Comparison of ENCODE assay signal across 36 cellular contexts in genomic region chr2:68171146-68171545, GRCh38.
"Had no signal": no experiment of that assay in that cellular context is flagged by ENCODE, and none has a peak within 500 bp of the region (broad histone marks: within the 10 kb centered on the region; RNA-seq: fewer than 3 reads in every experiment).

No MANE protein-coding gene starts in this region.

- H3K9me3 ChIP-seq: adrenal gland, body of pancreas, breast epithelium had no signal

- H3K9me3 Mint-ChIP-seq: activated B cell treated with CpG ODN at 0.5 μM for 24 hours; activated CD4-positive, alpha-beta memory T cell treated with anti-CD3 and anti-CD28 coated beads for 36 hours; activated CD4-positive, alpha-beta T cell treated with anti-CD3 and anti-CD28 coated beads, Interleukin-2, amount 10 ng/mL, durations not matched to agents 24 days and 14 days; activated naive CD4-positive, alpha-beta T cell treated with anti-CD3 and anti-CD28 coated beads for 36 hours; activated naive CD4-positive, alpha-beta T cell treated with anti-CD3 and anti-CD28 coated beads, Interleukin-2, amount 50 U/mL, for 72 hours; activated naive CD8-positive, alpha-beta T cell treated with anti-CD3 and anti-CD28 coated beads for 36 hours; activated T-cell treated with anti-CD3 and anti-CD28 coated beads, Interleukin-2, amount 50 U/mL, for 4 hours; activated T-cell treated with anti-CD3 and anti-CD28 coated beads, Interleukin-2, amount 50 U/mL, for 72 hours; activated T-helper 1 cell treated with anti-CD3 and anti-CD28 coated beads, Interleukin-12 subunit alpha, Interleukin-12 subunit beta, Interleukin-2, Interleukin-4 antibody, amounts not matched to agents 30 ng/mL and 10 ng/mL and 1 ng/mL, durations not matched to agents 14 hours and 24 hours and 36 hours; activated T-helper 17 cell treated with anti-CD3 and anti-CD28 coated beads, Interleukin-2, amount 50 U/mL, for 72 hours; T-helper 1 cell treated with Interleukin-12 subunit alpha and Interleukin-12 subunit beta and Interleukin-4 antibody, amounts not matched to agents 30 μg/mL and 1 μg/mL, for 36 hours; T-helper 2 cell treated with Interferon-gamma antibody and Interleukin-4, amounts not matched to agents 5 μg/mL and 100 μg/mL, for 36 hours had no signal

- ATAC-seq: activated naive CD4-positive, alpha-beta T cell treated with anti-CD3 and anti-CD28 coated beads, Interleukin-2, amount 50 U/mL, for 72 hours; activated T-cell treated with anti-CD3 and anti-CD28 coated beads, Interleukin-2, amount 50 U/mL, for 4 hours; activated T-helper 17 cell treated with anti-CD3 and anti-CD28 coated beads, Interleukin-2, amount 50 U/mL, for 72 hours; body of pancreas had no signal

- H3K27me3 Mint-ChIP-seq: activated B cell treated with CpG ODN at 0.5 μM for 24 hours; activated CD4-positive, alpha-beta memory T cell treated with anti-CD3 and anti-CD28 coated beads for 36 hours; activated CD4-positive, alpha-beta T cell treated with anti-CD3 and anti-CD28 coated beads, Interleukin-2, amount 10 ng/mL, durations not matched to agents 24 days and 14 days; activated naive CD8-positive, alpha-beta T cell treated with anti-CD3 and anti-CD28 coated beads for 36 hours; activated T-helper 17 cell treated with anti-CD3 and anti-CD28 coated beads, Interleukin-2, amount 50 U/mL, for 72 hours had no signal

- FAIRE-seq: astrocyte, TTC549 had no signal

- H3K36me3 ChIP-seq: breast epithelium had no signal

- DNase-seq: activated B cell treated with CpG ODN at 0.5 μM for 24 hours; activated CD4-positive, alpha-beta memory T cell treated with anti-CD3 and anti-CD28 coated beads for 36 hours; activated CD4-positive, alpha-beta T cell treated with anti-CD3 and anti-CD28 coated beads for 4 hours; activated CD4-positive, alpha-beta T cell treated with anti-CD3 and anti-CD28 coated beads, Interleukin-2, amount 10 ng/mL, durations not matched to agents 24 days and 14 days; activated CD4-positive, alpha-beta T cell treated with anti-CD3 and anti-CD28 coated beads, Interleukin-2, amount 50 U/mL, for 1 hour; activated CD4-positive, alpha-beta T cell treated with anti-CD3 and anti-CD28 coated beads, Interleukin-2, amount 50 U/mL, for 4 hours; activated CD4-positive, CD25-positive, alpha-beta regulatory T cell treated with anti-CD3 and anti-CD28 coated beads, Interleukin-2, amount 50 U/mL, for 72 hours; activated CD8-positive, alpha-beta memory T cell treated with anti-CD3 and anti-CD28 coated beads, Interleukin-2, amount 50 U/mL, for 4 hours; activated effector memory CD4-positive, alpha-beta T cell treated with anti-CD3 and anti-CD28 coated beads, Interleukin-2, amount 50 U/mL, for 16 hours; activated gamma-delta T cell treated with Interleukin-2 at 50 U/mL for 16 hours; activated naive CD4-positive, alpha-beta T cell; activated naive CD4-positive, alpha-beta T cell treated with anti-CD3 and anti-CD28 coated beads for 36 hours; activated naive CD4-positive, alpha-beta T cell treated with anti-CD3 and anti-CD28 coated beads, Interleukin-2, amount 50 U/mL, for 16 hours; activated naive CD8-positive, alpha-beta T cell treated with anti-CD3 and anti-CD28 coated beads for 36 hours; activated T-cell treated with anti-CD3 and anti-CD28 coated beads for 4 hours; activated T-cell treated with anti-CD3 and anti-CD28 coated beads, Interleukin-2, amount 50 U/mL, for 1 hour; activated T-cell treated with anti-CD3 and anti-CD28 coated beads, Interleukin-2, amount 50 U/mL, for 4 hours; activated T-cell treated with anti-CD3 and anti-CD28 coated beads, Interleukin-2, amount 50 U/mL, for 72 hours; adrenal gland; amniotic stem cell; aorta; body of pancreas; brain microvascular endothelial cell; central memory CD4-positive, alpha-beta T cell; T-helper 1 cell; T-helper 2 cell; T-helper 9 cell had no signal

- H3K4me3 ChIP-seq: adrenal gland, body of pancreas, breast epithelium had no signal

- H3K4me3 Mint-ChIP-seq: activated B cell treated with CpG ODN at 0.5 μM for 24 hours; activated CD4-positive, alpha-beta memory T cell treated with anti-CD3 and anti-CD28 coated beads for 36 hours; activated CD4-positive, alpha-beta T cell treated with anti-CD3 and anti-CD28 coated beads, Interleukin-2, amount 10 ng/mL, durations not matched to agents 24 days and 14 days; activated naive CD4-positive, alpha-beta T cell treated with anti-CD3 and anti-CD28 coated beads for 36 hours; activated naive CD8-positive, alpha-beta T cell treated with anti-CD3 and anti-CD28 coated beads for 36 hours; activated T-cell treated with anti-CD3 and anti-CD28 coated beads, Interleukin-2, amount 50 U/mL, for 4 hours; activated T-cell treated with anti-CD3 and anti-CD28 coated beads, Interleukin-2, amount 50 U/mL, for 72 hours; activated T-helper 1 cell treated with anti-CD3 and anti-CD28 coated beads, Interleukin-12 subunit alpha, Interleukin-12 subunit beta, Interleukin-2, Interleukin-4 antibody, amounts not matched to agents 30 ng/mL and 10 ng/mL and 1 ng/mL, durations not matched to agents 14 hours and 24 hours and 36 hours; activated T-helper 17 cell treated with anti-CD3 and anti-CD28 coated beads, Interleukin-2, amount 50 U/mL, for 72 hours; T-helper 1 cell treated with Interleukin-12 subunit alpha and Interleukin-12 subunit beta and Interleukin-4 antibody, amounts not matched to agents 30 μg/mL and 1 μg/mL, for 36 hours; T-helper 2 cell treated with Interferon-gamma antibody and Interleukin-4, amounts not matched to agents 5 μg/mL and 100 μg/mL, for 36 hours had no signal

- H3K27ac Mint-ChIP-seq: activated B cell treated with CpG ODN at 0.5 μM for 24 hours; activated CD4-positive, alpha-beta memory T cell treated with anti-CD3 and anti-CD28 coated beads for 36 hours; activated CD4-positive, alpha-beta T cell treated with anti-CD3 and anti-CD28 coated beads, Interleukin-2, amount 10 ng/mL, durations not matched to agents 24 days and 14 days; activated naive CD4-positive, alpha-beta T cell treated with anti-CD3 and anti-CD28 coated beads for 36 hours; activated naive CD8-positive, alpha-beta T cell treated with anti-CD3 and anti-CD28 coated beads for 36 hours; activated T-cell treated with anti-CD3 and anti-CD28 coated beads, Interleukin-2, amount 50 U/mL, for 72 hours; activated T-helper 1 cell treated with anti-CD3 and anti-CD28 coated beads, Interleukin-12 subunit alpha, Interleukin-12 subunit beta, Interleukin-2, Interleukin-4 antibody, amounts not matched to agents 30 ng/mL and 10 ng/mL and 1 ng/mL, durations not matched to agents 14 hours and 24 hours and 36 hours; activated T-helper 17 cell treated with anti-CD3 and anti-CD28 coated beads, Interleukin-2, amount 50 U/mL, for 72 hours; T-helper 1 cell treated with Interleukin-12 subunit alpha and Interleukin-12 subunit beta and Interleukin-4 antibody, amounts not matched to agents 30 μg/mL and 1 μg/mL, for 36 hours; T-helper 2 cell treated with Interferon-gamma antibody and Interleukin-4, amounts not matched to agents 5 μg/mL and 100 μg/mL, for 36 hours had no signal

- H3K4me1 ChIP-seq: adrenal gland, body of pancreas, breast epithelium had no signal

- H3K27me3 ChIP-seq: adrenal gland, body of pancreas, brain microvascular endothelial cell, breast epithelium had no signal

- H3K27ac ChIP-seq: adrenal gland, body of pancreas, brain microvascular endothelial cell, breast epithelium, VCaP had no signal
